32 cellular contexts compared by ENCODE assay signal in the genomic region with DNA sequence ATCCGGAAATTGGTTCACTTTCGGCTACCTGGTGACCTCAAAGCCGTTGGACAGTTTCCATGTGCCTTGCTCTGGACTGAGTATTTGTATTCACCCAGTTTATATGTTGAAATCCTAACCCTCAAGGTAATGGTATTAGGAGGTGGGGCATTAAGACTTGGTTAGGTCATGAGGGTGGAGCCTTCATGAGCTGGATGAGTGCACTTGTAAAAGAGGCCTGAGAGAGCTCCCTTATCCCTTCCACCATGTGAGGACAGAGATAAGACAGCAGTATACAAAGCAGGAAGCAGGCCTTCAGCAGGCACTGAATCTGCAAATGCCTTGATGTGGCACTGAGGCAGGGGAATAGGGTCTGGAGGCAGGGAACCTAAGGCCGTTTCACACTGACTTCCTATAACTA. TPM values are rescaled to one million over a fixed set of nuclear protein-coding genes. Genes with fewer than 3 reads are reported as not detected.
DNase-seq lines count a peak whose midpoint lies in the region; ATAC-seq, FAIRE-seq and TF ChIP-seq lines count a peak whose summit lies in the region.
"Had no signal": no experiment of that assay in that cellular context is flagged by ENCODE, and none has a peak within 500 bp of the region (broad histone marks: within the 10 kb centered on the region; RNA-seq: fewer than 3 reads in every experiment).

No MANE protein-coding gene starts in this region.

- H3K4me1 ChIP-seq in H1 (replicated peaks in 1 of 4; ENCODE audit: control insufficient read depth in 3 of 4, insufficient read depth in 4 of 4, low read length in 3 of 4) (peaks cover 0 to 2% (median 0%) of the 10 kb centered on the region in 4 experiments; a peak in 1 of 7 replicates), spleen (peaks cover 0 to 6% (median 1%) of the 10 kb centered on the region in 6 donors), vagina (peaks cover 11% of the 10 kb centered on the region)
- H3K4me1 ChIP-seq: colonic mucosa, foreskin keratinocyte, Peyer's patch had no signal

- TF ChIP-seq EP300 in H1 (IDR thresholded peaks at IDR 0.05; ENCODE audit: borderline replicate concordance in 1 of 2, low read depth in 2 of 2, low read length in 2 of 2), result no peak

- FAIRE-seq in H1 (lab: Jason Lieb, UNC), result no peak
- FAIRE-seq: GM18507 had no signal

- no peaks in the 10 kb centered on the region for H3K79me1 ChIP-seq in H1 (ENCODE audit: low read depth, low read length)

- no peak overlapping the region for H2BK5ac ChIP-seq in H1 (ENCODE audit: low read depth, low read length)

- no peak overlapping the region for H3K9ac ChIP-seq in H1 (replicated peaks in 1 of 4; ENCODE audit: extremely low read depth in 1 of 4, low read depth in 3 of 4, low read length in 3 of 4)
- H3K9ac ChIP-seq: BLaER1 had no signal

- H2BK20ac ChIP-seq in H1 (ENCODE audit: low read length), result no peak overlapping the region

- TF ChIP-seq RAD21 in H1 (IDR thresholded peaks at IDR 0.05 in 1 of 2, conservative IDR thresholded peaks at IDR 0.05 in 1 of 2; ENCODE audit: low read depth in 2 of 2, low read length in 2 of 2), result no peak

- H3K9me3 ChIP-seq in H1 (ENCODE audit: insufficient read depth in 2 of 2, low read depth in 1 of 2, low read length in 1 of 2), result no peaks in the 10 kb centered on the region
- no peaks in the 10 kb centered on the region for H3K9me3 ChIP-seq in spleen
- no peaks in the 10 kb centered on the region for H3K9me3 ChIP-seq in vagina
- H3K9me3 ChIP-seq: BLaER1, colonic mucosa, heart left ventricle, Peyer's patch, tibial artery had no signal

- no peaks in the 10 kb centered on the region for H3K36me3 ChIP-seq in H1 (ENCODE audit: control insufficient read depth in 2 of 4, insufficient read depth in 4 of 4, low read length in 3 of 4)
- H3K36me3 ChIP-seq in spleen, result no peaks in the 10 kb centered on the region
- no peaks in the 10 kb centered on the region for H3K36me3 ChIP-seq in vagina
- H3K36me3 ChIP-seq: BLaER1, colonic mucosa, heart left ventricle, Peyer's patch, stomach, tibial artery had no signal

- peak overlapping the region; percentile 28 to 85 (median 82) for H3K27ac Mint-ChIP-seq in nephron
- H3K27ac Mint-ChIP-seq: activated B cell treated with CpG ODN at 0.5 μM for 24 hours; activated naive CD4-positive, alpha-beta T cell treated with anti-CD3 and anti-CD28 coated beads, Interleukin-2, amount 10 ng/mL, durations not matched to agents 7 days and 5 days; HFFc6; mesothelial cell of epicardium; naive thymus-derived CD4-positive, alpha-beta T cell had no signal

- no peaks in the 10 kb centered on the region for H3K36me3 Mint-ChIP-seq in nephron (ENCODE audit: low read depth)
- H3K36me3 Mint-ChIP-seq: activated naive CD4-positive, alpha-beta T cell treated with anti-CD3 and anti-CD28 coated beads, Interleukin-2, amount 10 ng/mL, durations not matched to agents 7 days and 5 days; mesothelial cell of epicardium; naive thymus-derived CD4-positive, alpha-beta T cell had no signal

- TF ChIP-seq CTCF in H1 (IDR thresholded peaks at IDR 0.05; ENCODE audit: control extremely low read depth in 1 of 3, insufficient read depth in 1 of 3, low read depth in 1 of 3, low read length in 3 of 3), result no peak
- no peak for TF ChIP-seq CTCF in nephron (IDR thresholded peaks at IDR 0.05; ENCODE audit: unreplicated experiment in 3 of 3)
- TF ChIP-seq CTCF in spleen (IDR thresholded peaks at IDR 0.05 in 8 of 11, conservative IDR thresholded peaks at IDR 0.05 in 3 of 11), result no peak
- TF ChIP-seq CTCF in vagina (IDR thresholded peaks at IDR 0.05), result no peak

- H3K23ac ChIP-seq in H1 (ENCODE audit: insufficient read length), result no peak overlapping the region

- H4K8ac ChIP-seq in H1 (ENCODE audit: extremely low read depth, insufficient read depth, low read length), result no peak overlapping the region

- no peak overlapping the region for H2BK120ac ChIP-seq in H1 (replicated peaks; ENCODE audit: low read depth, low read length)

- intact Hi-C loops in spleen (cut with DNase I; ENCODE audit: low total_unique reads) (no loop called here), vagina (cut with DNase I) (no loop called here)

- CTCF ChIA-PET in H1 (lab: Charles Lee; ENCODE audit: partially characterized antibody), result no interaction called here

- H2AK5ac ChIP-seq in H1 (ENCODE audit: low read depth, low read length), result no peak overlapping the region

- no peaks in the 10 kb centered on the region for H3K23me2 ChIP-seq in H1 (ENCODE audit: low read depth, low read length)

- no peak overlapping the region for H3K27ac ChIP-seq in H1 (ENCODE audit: low read depth, low read length)
- no peak overlapping the region for H3K27ac ChIP-seq in spleen
- no peak overlapping the region for H3K27ac ChIP-seq in vagina
- H3K27ac ChIP-seq: BLaER1, colonic mucosa, foreskin keratinocyte, heart left ventricle, Peyer's patch, stomach, tibial artery had no signal

- H3K27me3 Mint-ChIP-seq in nephron (ENCODE audit: low read depth), result no peaks in the 10 kb centered on the region

- H3K4me1 Mint-ChIP-seq in nephron, result peaks cover 28% of the 10 kb centered on the region

- ATAC-seq in GM21528 (IDR thresholded peaks at IDR 0.05; ENCODE audit: low FRiP score, unreplicated experiment), result no peak
- ATAC-seq: foreskin keratinocyte; heart left ventricle; left cardiac atrium; naive thymus-derived CD4-positive, alpha-beta T cell had no signal

- H3K4me3 ChIP-seq in H1 (ENCODE audit: extremely low read depth in 1 of 4, insufficient read depth in 2 of 4, low read depth in 3 of 4, low read length in 4 of 4), result no peak overlapping the region
- no peak overlapping the region for H3K4me3 ChIP-seq in spleen
- no peak overlapping the region for H3K4me3 ChIP-seq in vagina
- H3K4me3 ChIP-seq: BLaER1, colonic mucosa, heart left ventricle, Peyer's patch, smooth muscle cell, stomach, tibial artery had no signal

- H3K9me3 Mint-ChIP-seq in nephron, result no peaks in the 10 kb centered on the region
- H3K9me3 Mint-ChIP-seq: activated B cell treated with CpG ODN at 0.5 μM for 24 hours; activated naive CD4-positive, alpha-beta T cell treated with anti-CD3 and anti-CD28 coated beads, Interleukin-2, amount 10 ng/mL, durations not matched to agents 7 days and 5 days; HFFc6 had no signal

- WGBS in H1 (ENCODE audit: extremely low coverage in 1 of 2, insufficient coverage in 1 of 2, insufficient read length in 1 of 2, insufficient replicate concordance in 2 of 2, low coverage in 1 of 2, low lambda C conversion rate in 2 of 2, missing lambda C conversion rate in 1 of 2), 2 experiments, result 83% methylated on average over 4 of the region's 4 CpGs; no CpG with 5 or more reads in 1 of the 2 experiments
- WGBS in spleen, 5 donors, result 80 to 90% (median 89%) methylated on average over 4 of the region's 4 CpGs

- no peak overlapping the region for H3K14ac ChIP-seq in H1 (ENCODE audit: insufficient read length)

- TF ChIP-seq POLR2A in H1 (IDR thresholded peaks at IDR 0.05; ENCODE audit: control extremely low read depth in 1 of 2, low read depth in 2 of 2, low read length in 2 of 2) (no peak), spleen (IDR thresholded peaks at IDR 0.05) (no peak), vagina (IDR thresholded peaks at IDR 0.05) (no peak)

- H3K18ac ChIP-seq in H1 (ENCODE audit: extremely low read depth, low read length), result no peak overlapping the region

- no peak overlapping the region for H3K4ac ChIP-seq in H1 (replicated peaks; ENCODE audit: insufficient read length, low read depth, low read length)

- H4K20me1 ChIP-seq in H1 (replicated peaks in 1 of 2; ENCODE audit: control insufficient read depth in 1 of 2, insufficient read depth in 2 of 2, low read length in 2 of 2), result no peaks in the 10 kb centered on the region
- H4K20me1 ChIP-seq: BLaER1 had no signal

- no peak overlapping the region for H4K91ac ChIP-seq in H1 (replicated peaks; ENCODE audit: insufficient read length, low read length)

- POLR2A ChIA-PET in H1 (lab: Charles Lee; ENCODE audit: partially characterized antibody), result no interaction called here

- no peak overlapping the region for H4K5ac ChIP-seq in H1 (ENCODE audit: insufficient read length, low read depth, low read length)

- peak; percentile 40 for DNase-seq in KBM-7
- DNase-seq in SK-MEL-5 (ENCODE audit: low read depth, low spot score), result peak; percentile 5
- DNase-seq in H1 (ENCODE audit: low read depth in 1 of 2, low spot score in 2 of 2), result no peak
- no peak for DNase-seq in spleen
- DNase-seq in vagina (ENCODE audit: extremely low spot score in 2 of 2), result no peak
- DNase-seq: activated B cell treated with CpG ODN at 0.5 μM for 24 hours; activated naive CD4-positive, alpha-beta T cell treated with anti-CD3 and anti-CD28 coated beads, Interleukin-2, amount 10 ng/mL, durations not matched to agents 7 days and 5 days; amygdala; colonic mucosa; DMS79; effector CD8-positive, alpha-beta T cell; foreskin keratinocyte; GF-D8; heart left ventricle; HFFc6; left cardiac atrium; naive thymus-derived CD4-positive, alpha-beta T cell; NCI-H1092; NCI-H1694 treated with DMSO at 0.1 percent for 48 hours; NCI-H526; Peyer's patch; retina; SHP77 treated with DMSO at 0.1 percent for 48 hours; stimulated activated CD4-positive, alpha-beta T cell treated with anti-CD3 and anti-CD28 coated beads, Interleukin-2, amount 100 ng/mL, for 24 hours; stomach; tibial artery had no signal

- H3K79me2 ChIP-seq in H1 (ENCODE audit: control insufficient read depth in 1 of 2, insufficient read depth in 2 of 2, low read length in 2 of 2), result no peaks in the 10 kb centered on the region

- no peak overlapping the region for H3K4me3 Mint-ChIP-seq in nephron
- H3K4me3 Mint-ChIP-seq: activated B cell treated with CpG ODN at 0.5 μM for 24 hours; activated naive CD4-positive, alpha-beta T cell treated with anti-CD3 and anti-CD28 coated beads, Interleukin-2, amount 10 ng/mL, durations not matched to agents 7 days and 5 days; HFFc6; mesothelial cell of epicardium; naive thymus-derived CD4-positive, alpha-beta T cell had no signal

- no peak overlapping the region for H2BK12ac ChIP-seq in H1 (ENCODE audit: low read depth, low read length)

- in situ Hi-C loops in KBM-7 (cut with MboI; ENCODE audit: low pct_unique_long_range_greater_than_20kb, low sequenced_read_pairs), result no loop called here
- in situ Hi-C loops in SK-MEL-5 (cut with HindIII; ENCODE audit: low pct_unique_long_range_greater_than_20kb, low sequenced_read_pairs), result no loop called here

- H3K56ac ChIP-seq in H1 (replicated peaks; ENCODE audit: insufficient read length, low read depth, low read length), result no peak overlapping the region

- peak overlapping the region; percentile 73 for H2AFZ ChIP-seq in H1 (ENCODE audit: low read length)

- H3K4me2 ChIP-seq in H1 (ENCODE audit: insufficient read depth in 1 of 2, low read depth in 2 of 2, low read length in 2 of 2), result no peak overlapping the region
- H3K4me2 ChIP-seq: BLaER1, smooth muscle cell had no signal

- H2BK15ac ChIP-seq in H1 (ENCODE audit: low read length), result no peak overlapping the region

- H3K27me3 ChIP-seq in H1 (replicated peaks in 1 of 4; ENCODE audit: control insufficient read depth in 3 of 4, extremely low read depth in 1 of 4, insufficient read depth in 3 of 4, low read length in 3 of 4) (no peaks in the 10 kb centered on the region), spleen (replicated peaks in 1 of 7) (peaks cover 0 to 29% (median 4%) of the 10 kb centered on the region in 7 donors), vagina (no peaks in the 10 kb centered on the region)
- H3K27me3 ChIP-seq: colonic mucosa, foreskin keratinocyte, Peyer's patch, tibial artery had no signal

RNA-seq across cellular contexts. Expression of gene OPHN1, which starts 5.3 kb away (rescaled TPM):
- total RNA-seq in SK-MEL-5 (2014; rRNA removed; shearing (Covaris generic)), result 70.2 and 72.0 TPM in 2 replicates
- 54.9 and 64.2 TPM in 2 replicates for polyA plus RNA-seq in SK-MEL-5 (2015; cell fraction: cytosol; rRNA removed)
- 153 and 164 TPM in 2 replicates for polyA plus RNA-seq in SK-MEL-5 (2015; cell fraction: nucleus; rRNA removed)
- 2.5 and 3.5 TPM in 2 replicates for total RNA-seq in H1 (2021; fragmentation: NEBNext Ultra II Directional; extraction: Animal tissue kit (Norgen Biotek cat#: 25700))
- polyA plus RNA-seq in H1 (2011; rRNA removed), result 1.2 and 1.8 TPM in 2 replicates
- 1.0 TPM for polyA plus RNA-seq in H1 (2011; cell fraction: cytosol; rRNA removed)
- 3.1 TPM for polyA plus RNA-seq in H1 (2011; cell fraction: nucleus; rRNA removed)
- polyA plus RNA-seq in H1 (2012, experiment 1 of 2), result 1.3 to 2.4 TPM (median 1.9 TPM) in 4 replicates
- 0.07 TPM for polyA plus RNA-seq in H1 (2012, experiment 2 of 2)
- polyA plus RNA-seq in H1 (2013, experiment 1 of 2), result 1.2 TPM
- polyA plus RNA-seq in H1 (2013, experiment 2 of 2), result 1.4 TPM
- 7.9 and 9.9 TPM in 2 replicates for polyA minus RNA-seq in H1 (2011; rRNA and poly(A)+ RNA removed)
- 10.6 TPM for polyA minus RNA-seq in H1 (2011; cell fraction: cytosol; rRNA and poly(A)+ RNA removed)
- 13.5 TPM for polyA minus RNA-seq in H1 (2011; cell fraction: nucleus; rRNA and poly(A)+ RNA removed)
- total RNA-seq in spleen, result 1 to 10 TPM; 2.5 to 4.6 (median 3.3) TPM
- polyA plus RNA-seq in spleen, result under 1 TPM; 0.20 to 0.45 (median 0.26) TPM
- total RNA-seq in vagina, result 11.5 TPM
- polyA plus RNA-seq: naive thymus-derived CD4-positive, alpha-beta T cell had no signal

Comparison
In these comparisons a context has a peak if more than half of its experiments do, and no peak if none do; other contexts are left out.
1. DNase-seq: peak in KBM-7 (single experiment) and SK-MEL-5 (single experiment); none in H1 (0 of 2), spleen (single experiment) and vagina (0 of 2).